In the genomic region with DNA sequence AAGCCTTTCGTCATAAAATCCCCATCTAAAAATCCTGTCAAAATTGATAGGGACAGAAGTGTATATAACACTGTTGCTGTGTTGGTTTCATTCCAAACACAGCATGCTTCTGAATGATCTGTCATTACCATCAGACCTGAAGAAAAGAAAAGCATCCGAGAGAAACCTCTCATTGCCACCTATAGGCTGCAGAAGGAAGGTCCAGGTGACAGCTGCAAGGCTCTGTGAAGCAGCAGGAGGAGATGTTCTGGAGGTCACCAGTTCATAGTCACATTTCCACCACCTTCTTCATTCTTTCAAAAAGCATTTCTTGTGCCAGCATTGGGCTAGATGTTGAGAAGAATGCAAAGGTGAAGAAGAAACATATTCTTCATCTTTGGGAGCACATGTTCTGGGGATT, we compare ENCODE assay signal across 1 cellular context.
TF ChIP-seq lines count a peak whose summit lies in the region.

No MANE protein-coding gene starts in this region.

TF ChIP-seq in H1, 55 proteins besides CTCF, POLR2A, EP300 and RAD21 (continued from another document):
- TF ChIP-seq KDM5A (IDR thresholded peaks at IDR 0.05; ENCODE audit: low read length) (no peak), POU5F1 (IDR thresholded peaks at IDR 0.05; ENCODE audit: low read depth, low read length) (no peak), RBBP5 (IDR thresholded peaks at IDR 0.05; ENCODE audit: borderline replicate concordance, low read depth, low read length) (no peak), EGR1 (IDR thresholded peaks at IDR 0.05; ENCODE audit: borderline replicate concordance, low read depth, low read length) (no peak)
